Comparison of ENCODE assay signal across 21 cellular contexts in the genomic region with DNA sequence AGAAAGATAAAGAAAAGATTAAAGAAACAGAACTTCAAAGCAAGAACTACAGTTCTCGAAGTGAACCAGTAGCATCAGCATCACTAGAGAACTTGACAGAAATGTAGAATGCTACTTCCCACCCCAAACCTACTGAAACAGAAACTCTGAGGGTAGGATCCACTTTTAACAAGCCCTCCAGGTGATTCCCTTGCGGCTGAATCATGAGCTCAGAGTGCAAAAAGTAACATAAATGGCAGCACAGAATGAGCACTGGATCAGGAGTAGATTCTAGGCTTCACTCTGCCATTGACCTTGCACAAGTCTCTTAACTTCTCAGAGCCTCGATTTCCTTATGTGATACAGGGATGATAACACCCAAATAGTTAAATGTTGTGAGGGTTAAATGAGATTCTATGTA. TPM values are rescaled to one million over a fixed set of nuclear protein-coding genes. Genes with fewer than 3 reads are reported as not detected.
A peak's percentile ranks its signal among the peaks of the same experiment; 100 is the strongest.
DNase-seq lines count a peak whose midpoint lies in the region; ATAC-seq, FAIRE-seq and TF ChIP-seq lines count a peak whose summit lies in the region.
"Had no signal": no experiment of that assay in that cellular context is flagged by ENCODE, and none has a peak within 500 bp of the region (broad histone marks: within the 10 kb centered on the region; RNA-seq: fewer than 3 reads in every experiment).

No MANE protein-coding gene starts in this region.

- H3K4me3 Mint-ChIP-seq in activated T-cell treated with anti-CD3 and anti-CD28 coated beads, Interleukin-2, amount 50 U/mL, for 72 hours, result peak overlapping the region; percentile 52 to 80
- no peak overlapping the region for H3K4me3 Mint-ChIP-seq in T-cell
- peak overlapping the region in 3 of 10 donors; percentile 2 to 38 (median 3) for H3K4me3 Mint-ChIP-seq in naive thymus-derived CD4-positive, alpha-beta T cell
- H3K4me3 Mint-ChIP-seq: H9, nephron progenitor cell had no signal

- no peaks in the 10 kb centered on the region for H3K36me3 ChIP-seq in naive thymus-derived CD4-positive, alpha-beta T cell (ENCODE audit: control insufficient read depth in 2 of 3, insufficient read depth in 3 of 3, low read length in 3 of 3)
- H3K36me3 ChIP-seq: sigmoid colon, SJSA1, upper lobe of left lung had no signal

- peaks cover 74% of the 10 kb centered on the region for H3K4me1 Mint-ChIP-seq in activated T-cell treated with anti-CD3 and anti-CD28 coated beads, Interleukin-2, amount 50 U/mL, for 72 hours (ENCODE audit: low read depth)
- H3K4me1 Mint-ChIP-seq in T-cell, result peaks cover 69 to 71% (median 70%) of the 10 kb centered on the region in 3 donors
- peaks cover 48 to 88% (median 79%) of the 10 kb centered on the region in 7 donors for H3K4me1 Mint-ChIP-seq in naive thymus-derived CD4-positive, alpha-beta T cell

- ATAC-seq in activated T-cell treated with anti-CD3 and anti-CD28 coated beads, Interleukin-2, amount 50 U/mL, for 72 hours (replicated peaks in 1 of 2), result peak; percentile 95 to 97
- no peak for ATAC-seq in T-cell (replicated peaks in 1 of 4)
- ATAC-seq in naive thymus-derived CD4-positive, alpha-beta T cell, result no peak
- ATAC-seq: left lobe of liver had no signal

- H3K27me3 ChIP-seq in naive thymus-derived CD4-positive, alpha-beta T cell (ENCODE audit: control insufficient read depth in 2 of 2, insufficient read depth in 2 of 2, low read length in 2 of 2), result no peaks in the 10 kb centered on the region
- H3K27me3 ChIP-seq: sigmoid colon, SJSA1, upper lobe of left lung had no signal

- H3K9me3 ChIP-seq in naive thymus-derived CD4-positive, alpha-beta T cell (ENCODE audit: control insufficient read depth in 2 of 3, low read length in 3 of 3), result no peaks in the 10 kb centered on the region
- H3K9me3 ChIP-seq: sigmoid colon, SJSA1, upper lobe of left lung had no signal

- no peaks in the 10 kb centered on the region for H3K27me3 Mint-ChIP-seq in activated T-cell treated with anti-CD3 and anti-CD28 coated beads, Interleukin-2, amount 50 U/mL, for 72 hours (ENCODE audit: low read depth)
- H3K27me3 Mint-ChIP-seq in T-cell, result no peaks in the 10 kb centered on the region
- no peaks in the 10 kb centered on the region for H3K27me3 Mint-ChIP-seq in naive thymus-derived CD4-positive, alpha-beta T cell

- peaks cover 5 to 42% of the 10 kb centered on the region in 2 donors for H3K4me1 ChIP-seq in naive thymus-derived CD4-positive, alpha-beta T cell (ENCODE audit: control insufficient read depth in 2 of 2, insufficient read depth in 2 of 2, low read length in 2 of 2)

- no peak for TF ChIP-seq CTCF in D721Med (IDR thresholded peaks at IDR 0.05; ENCODE audit: insufficient read depth, missing control alignments)

- POLR2A ChIA-PET in T-cell (lab: Charles Lee), result no interaction called here
- POLR2A ChIA-PET in naive thymus-derived CD4-positive, alpha-beta T cell (lab: Charles Lee), result interaction anchor here (6.7 kb wide), 1 partner anchor 8 kb away, joined by 62 read pairs; no protein-coding TSS in a partner anchor

- peak; percentile 30 to 42 for DNase-seq in activated T-cell treated with anti-CD3 and anti-CD28 coated beads, Interleukin-2, amount 50 U/mL, for 72 hours
- DNase-seq in activated T-cell treated with anti-CD3 and anti-CD28 coated beads, Interleukin-2, amount 50 U/mL, for 48 hours, result no peak
- DNase-seq in GM18507 (ENCODE audit: extremely low spot score, insufficient read length, low read depth) (no peak), T-cell (no peak), T-helper 9 cell (no peak), SHP77 treated with DMSO at 0.1 percent for 48 hours (lab: John Stamatoyannopoulos, UW) (no peak), D721Med (ENCODE audit: insufficient read length, low spot score) (no peak)
- DNase-seq in naive thymus-derived CD4-positive, alpha-beta T cell, result no peak
- DNase-seq: activated CD8-positive, alpha-beta memory T cell treated with anti-CD3 and anti-CD28 coated beads, Interleukin-2, amount 50 U/mL, for 4 hours; H9; midbrain; NCI-H187 treated with DMSO at 0.1 percent for 48 hours; NCI-H226; NCI-H82; nephron progenitor cell; PC-9; sigmoid colon; upper lobe of left lung had no signal

- no peaks in the 10 kb centered on the region for H3K9me3 Mint-ChIP-seq in activated T-cell treated with anti-CD3 and anti-CD28 coated beads, Interleukin-2, amount 50 U/mL, for 72 hours
- H3K9me3 Mint-ChIP-seq in T-cell, result no peaks in the 10 kb centered on the region
- H3K9me3 Mint-ChIP-seq in naive thymus-derived CD4-positive, alpha-beta T cell, result no peaks in the 10 kb centered on the region
- H3K9me3 Mint-ChIP-seq: H9, nephron progenitor cell had no signal

- no peak overlapping the region for H3K27ac ChIP-seq in naive thymus-derived CD4-positive, alpha-beta T cell (ENCODE audit: low read depth, low read length)
- H3K27ac ChIP-seq: PC-9, SJSA1 had no signal

- H3K4me3 ChIP-seq in naive thymus-derived CD4-positive, alpha-beta T cell (ENCODE audit: low read length), result no peak overlapping the region
- H3K4me3 ChIP-seq: PC-9, sigmoid colon, SJSA1, upper lobe of left lung had no signal

- CTCF ChIA-PET in T-cell (lab: Charles Lee), result no interaction called here
- CTCF ChIA-PET in naive thymus-derived CD4-positive, alpha-beta T cell (lab: Charles Lee), result interaction anchor here (0.7 to 1.0 kb wide), 2 partner anchors 16 to 26 kb away, joined by 3 to 4 read pairs; no protein-coding TSS in a partner anchor

- intact Hi-C loops in naive thymus-derived CD4-positive, alpha-beta T cell (cut with micrococcal nuclease), result loop anchor here in 1 of 2 donors (2.0 to 10.0 kb wide), 2 partner anchors 52 to 216 kb away; no protein-coding TSS in a partner anchor

- FAIRE-seq in GM18507 (lab: Jason Lieb, UNC) (peak; percentile 83), D721Med (lab: Jason Lieb, UNC) (no peak)
- FAIRE-seq: bronchial epithelial cell had no signal

- no peaks in the 10 kb centered on the region for H3K36me3 Mint-ChIP-seq in activated T-cell treated with anti-CD3 and anti-CD28 coated beads, Interleukin-2, amount 50 U/mL, for 72 hours (ENCODE audit: insufficient read depth in 2 of 2)
- H3K36me3 Mint-ChIP-seq in T-cell, result peaks cover 10% of the 10 kb centered on the region
- H3K36me3 Mint-ChIP-seq in naive thymus-derived CD4-positive, alpha-beta T cell, result peaks cover 0 to 8% (median 7%) of the 10 kb centered on the region in 5 donors

- H3K27ac Mint-ChIP-seq in activated T-cell treated with anti-CD3 and anti-CD28 coated beads, Interleukin-2, amount 50 U/mL, for 72 hours, result peak overlapping the region; percentile 51
- H3K27ac Mint-ChIP-seq in T-cell, result peak overlapping the region; percentile 34 to 47
- peak overlapping the region in 6 of 9 donors; percentile 10 to 60 (median 28) for H3K27ac Mint-ChIP-seq in naive thymus-derived CD4-positive, alpha-beta T cell
- H3K27ac Mint-ChIP-seq: H9, nephron progenitor cell had no signal

RNA-seq across cellular contexts. Expression of gene TOM1L2, which starts 5.8 kb away (rescaled TPM):
- 10 to 100 TPM; 23.7 to 26.9 TPM for total RNA-seq in activated T-cell treated with anti-CD3 and anti-CD28 coated beads, Interleukin-2, amount 50 U/mL, for 72 hours
- total RNA-seq in T-cell, result 10 to 100 TPM; 57.5 to 71.5 (median 61.9) TPM
- total RNA-seq in naive thymus-derived CD4-positive, alpha-beta T cell, result 10 to 100 TPM; 35.1 to 84.1 (median 63.4) TPM
- 10 to 100 TPM in 1 of 2 donors, 1 to 10 TPM in 1; 6.9 to 16.9 TPM for polyA plus RNA-seq in naive thymus-derived CD4-positive, alpha-beta T cell

RNA-seq across cellular contexts. Expression of gene DRC3, which starts 6.3 kb away (rescaled TPM):
- under 1 TPM; 0.39 to 0.43 TPM for total RNA-seq in activated T-cell treated with anti-CD3 and anti-CD28 coated beads, Interleukin-2, amount 50 U/mL, for 72 hours
- total RNA-seq in T-cell, result under 1 TPM in 3 of 5 donors, not detected in 2; 0.32 to 0.58 (median 0.53) TPM
- total RNA-seq in naive thymus-derived CD4-positive, alpha-beta T cell, result 1 to 10 TPM in 1 of 5 experiments, under 1 TPM in 1, not detected in 3; 1.00 to 2.4 TPM
- polyA plus RNA-seq in naive thymus-derived CD4-positive, alpha-beta T cell, result under 1 TPM in 1 of 2 donors, not detected in 1; 0.50 TPM

Comparison
In these comparisons a context has a peak if more than half of its experiments do, and no peak if none do; other contexts are left out.
1. DNase-seq: peak in activated T-cell treated with anti-CD3 and anti-CD28 coated beads, Interleukin-2, amount 50 U/mL, for 72 hours (2 of 2); none in activated T-cell treated with anti-CD3 and anti-CD28 coated beads, Interleukin-2, amount 50 U/mL, for 48 hours (0 of 2), GM18507 (single experiment), T-cell (0 of 34), naive thymus-derived CD4-positive, alpha-beta T cell (0 of 9), T-helper 9 cell (single experiment), SHP77 treated with DMSO at 0.1 percent for 48 hours (single experiment) and D721Med (single experiment).
2. ATAC-seq: peak in activated T-cell treated with anti-CD3 and anti-CD28 coated beads, Interleukin-2, amount 50 U/mL, for 72 hours (2 of 2); none in T-cell (0 of 4) and naive thymus-derived CD4-positive, alpha-beta T cell (single experiment).
3. H3K4me3 Mint-ChIP-seq: peak in activated T-cell treated with anti-CD3 and anti-CD28 coated beads, Interleukin-2, amount 50 U/mL, for 72 hours (2 of 2); none in T-cell (0 of 3).
4. Peak in every context shown above with its lines, with median percentiles within 50 percentile points of each other: H3K27ac Mint-ChIP-seq.